ENCODE assay signal across 39 cellular contexts in the genomic region with DNA sequence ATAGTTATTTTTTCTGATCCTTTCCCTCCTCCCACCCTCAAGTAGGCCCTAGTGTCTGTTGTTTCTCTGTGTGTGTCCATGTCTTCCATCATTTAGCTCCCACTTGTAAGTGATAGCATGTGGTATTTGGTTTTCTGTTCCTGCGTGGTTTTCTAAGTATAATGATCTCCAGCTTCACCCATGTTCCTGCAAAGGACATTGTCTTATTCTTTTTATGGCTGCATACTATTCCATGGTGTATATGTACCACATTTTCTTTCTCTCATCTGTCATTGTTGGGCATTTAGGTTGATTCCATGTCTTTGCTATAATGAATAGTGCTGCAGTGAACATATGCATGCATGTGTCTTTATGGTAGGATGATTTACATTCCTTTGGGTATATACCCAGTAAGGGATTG.
"Had no signal": no experiment of that assay in that cellular context is flagged by ENCODE, and none has a peak within 500 bp of the region (broad histone marks: within the 10 kb centered on the region; RNA-seq: fewer than 3 reads in every experiment).

No MANE protein-coding gene starts in this region.

- H3K27me3 Mint-ChIP-seq: brain; central memory CD8-positive, alpha-beta T cell had no signal

- H3K27ac Mint-ChIP-seq: activated naive CD4-positive, alpha-beta T cell treated with anti-CD3 and anti-CD28 coated beads for 36 hours; activated naive CD4-positive, alpha-beta T cell treated with anti-CD3 and anti-CD28 coated beads, Interleukin-2, amount 10 ng/mL, durations not matched to agents 7 days and 5 days; activated naive CD4-positive, alpha-beta T cell treated with anti-CD3 and anti-CD28 coated beads, Interleukin-2, amount 50 U/mL, for 24 hours; activated naive CD4-positive, alpha-beta T cell treated with anti-CD3 and anti-CD28 coated beads, Interleukin-2, amount 50 U/mL, for 72 hours; activated naive CD8-positive, alpha-beta T cell; activated naive CD8-positive, alpha-beta T cell treated with anti-CD3 and anti-CD28 coated beads for 36 hours; activated naive CD8-positive, alpha-beta T cell treated with anti-CD3 and anti-CD28 coated beads, Interleukin-2, amount 10 ng/mL, durations not matched to agents 7 days and 5 days; activated naive CD8-positive, alpha-beta T cell treated with anti-CD3 and anti-CD28 coated beads, Interleukin-2, amount 50 U/mL, for 24 hours; activated T-cell treated with anti-CD3 and anti-CD28 coated beads, Interleukin-2, amount 50 U/mL, for 72 hours; activated T-helper 1 cell treated with anti-CD3 and anti-CD28 coated beads, Interleukin-12 subunit alpha, Interleukin-12 subunit beta, Interleukin-2, Interleukin-4 antibody, amounts not matched to agents 30 ng/mL and 10 ng/mL and 1 ng/mL, durations not matched to agents 14 hours and 24 hours and 36 hours; activated T-helper 17 cell treated with anti-CD3 and anti-CD28 coated beads, Interleukin-2, amount 50 U/mL, for 72 hours; activated T-helper 2 cell treated with anti-CD3 and anti-CD28 coated beads, Interferon-gamma antibody, Interleukin-2, Interleukin-4, amounts not matched to agents 10 μg/mL and 5 μg/mL and 100 μg/mL, durations not matched to agents 14 hours and 24 hours and 36 hours; brain had no signal

- H3K4me1 ChIP-seq: adrenal gland had no signal

- H3K9me3 ChIP-seq: adrenal gland, body of pancreas, breast epithelium had no signal

- H3K4me3 ChIP-seq: adrenal gland, ascending aorta, body of pancreas, breast epithelium, cardiac muscle cell had no signal

- FAIRE-seq: astrocyte, bronchial epithelial cell, colon had no signal

- H3K36me3 Mint-ChIP-seq: activated naive CD4-positive, alpha-beta T cell treated with anti-CD3 and anti-CD28 coated beads, Interleukin-2, amount 10 ng/mL, durations not matched to agents 7 days and 5 days; activated naive CD4-positive, alpha-beta T cell treated with anti-CD3 and anti-CD28 coated beads, Interleukin-2, amount 50 U/mL, for 24 hours; activated naive CD4-positive, alpha-beta T cell treated with anti-CD3 and anti-CD28 coated beads, Interleukin-2, amount 50 U/mL, for 72 hours; activated naive CD8-positive, alpha-beta T cell; activated naive CD8-positive, alpha-beta T cell treated with anti-CD3 and anti-CD28 coated beads for 36 hours; activated naive CD8-positive, alpha-beta T cell treated with anti-CD3 and anti-CD28 coated beads, Interleukin-2, amount 10 ng/mL, durations not matched to agents 7 days and 5 days had no signal

- H3K9me3 Mint-ChIP-seq: activated naive CD4-positive, alpha-beta T cell treated with anti-CD3 and anti-CD28 coated beads for 36 hours; activated naive CD4-positive, alpha-beta T cell treated with anti-CD3 and anti-CD28 coated beads, Interleukin-2, amount 10 ng/mL, durations not matched to agents 7 days and 5 days; activated naive CD4-positive, alpha-beta T cell treated with anti-CD3 and anti-CD28 coated beads, Interleukin-2, amount 50 U/mL, for 24 hours; activated naive CD4-positive, alpha-beta T cell treated with anti-CD3 and anti-CD28 coated beads, Interleukin-2, amount 50 U/mL, for 72 hours; activated naive CD8-positive, alpha-beta T cell treated with anti-CD3 and anti-CD28 coated beads, Interleukin-2, amount 10 ng/mL, durations not matched to agents 7 days and 5 days; activated naive CD8-positive, alpha-beta T cell treated with anti-CD3 and anti-CD28 coated beads, Interleukin-2, amount 50 U/mL, for 24 hours; activated T-cell treated with anti-CD3 and anti-CD28 coated beads, Interleukin-2, amount 50 U/mL, for 4 hours; activated T-cell treated with anti-CD3 and anti-CD28 coated beads, Interleukin-2, amount 50 U/mL, for 72 hours; activated T-helper 1 cell treated with anti-CD3 and anti-CD28 coated beads, Interleukin-12 subunit alpha, Interleukin-12 subunit beta, Interleukin-2, Interleukin-4 antibody, amounts not matched to agents 30 ng/mL and 10 ng/mL and 1 ng/mL, durations not matched to agents 14 hours and 24 hours and 36 hours; activated T-helper 17 cell treated with anti-CD3 and anti-CD28 coated beads, Interleukin-2, amount 50 U/mL, for 72 hours; central memory CD8-positive, alpha-beta T cell had no signal

- H3K27me3 ChIP-seq: adrenal gland, ascending aorta, body of pancreas, brain microvascular endothelial cell, breast epithelium, cardiac muscle cell had no signal

- H3K4me1 Mint-ChIP-seq: activated naive CD4-positive, alpha-beta T cell treated with anti-CD3 and anti-CD28 coated beads, Interleukin-2, amount 10 ng/mL, durations not matched to agents 7 days and 5 days; activated naive CD4-positive, alpha-beta T cell treated with anti-CD3 and anti-CD28 coated beads, Interleukin-2, amount 50 U/mL, for 24 hours; activated naive CD8-positive, alpha-beta T cell treated with anti-CD3 and anti-CD28 coated beads for 36 hours; activated naive CD8-positive, alpha-beta T cell treated with anti-CD3 and anti-CD28 coated beads, Interleukin-2, amount 10 ng/mL, durations not matched to agents 7 days and 5 days; activated naive CD8-positive, alpha-beta T cell treated with anti-CD3 and anti-CD28 coated beads, Interleukin-2, amount 50 U/mL, for 24 hours; activated T-helper 17 cell treated with anti-CD3 and anti-CD28 coated beads, Interleukin-2, amount 50 U/mL, for 72 hours; brain; central memory CD8-positive, alpha-beta T cell had no signal

- ATAC-seq: activated naive CD4-positive, alpha-beta T cell treated with anti-CD3 and anti-CD28 coated beads, Interleukin-2, amount 50 U/mL, for 72 hours; activated naive CD8-positive, alpha-beta T cell treated with anti-CD3 and anti-CD28 coated beads, Interleukin-2, amount 50 U/mL, for 24 hours; activated T-cell treated with anti-CD3 and anti-CD28 coated beads, Interleukin-2, amount 50 U/mL, for 4 hours; activated T-cell treated with anti-CD3 and anti-CD28 coated beads, Interleukin-2, amount 50 U/mL, for 72 hours; activated T-helper 17 cell treated with anti-CD3 and anti-CD28 coated beads, Interleukin-2, amount 50 U/mL, for 72 hours; body of pancreas had no signal

- H3K36me3 ChIP-seq: adrenal gland, ascending aorta, brain microvascular endothelial cell, breast epithelium, cardiac muscle cell had no signal

- H3K27ac ChIP-seq: adrenal gland, ascending aorta, body of pancreas, brain microvascular endothelial cell, breast epithelium, cardiac muscle cell had no signal

- H3K4me3 Mint-ChIP-seq: activated naive CD4-positive, alpha-beta T cell treated with anti-CD3 and anti-CD28 coated beads for 36 hours; activated naive CD4-positive, alpha-beta T cell treated with anti-CD3 and anti-CD28 coated beads, Interleukin-2, amount 10 ng/mL, durations not matched to agents 7 days and 5 days; activated naive CD4-positive, alpha-beta T cell treated with anti-CD3 and anti-CD28 coated beads, Interleukin-2, amount 50 U/mL, for 24 hours; activated naive CD8-positive, alpha-beta T cell; activated naive CD8-positive, alpha-beta T cell treated with anti-CD3 and anti-CD28 coated beads for 36 hours; activated naive CD8-positive, alpha-beta T cell treated with anti-CD3 and anti-CD28 coated beads, Interleukin-2, amount 10 ng/mL, durations not matched to agents 7 days and 5 days; activated naive CD8-positive, alpha-beta T cell treated with anti-CD3 and anti-CD28 coated beads, Interleukin-2, amount 50 U/mL, for 24 hours; activated T-cell treated with anti-CD3 and anti-CD28 coated beads, Interleukin-2, amount 50 U/mL, for 4 hours; activated T-cell treated with anti-CD3 and anti-CD28 coated beads, Interleukin-2, amount 50 U/mL, for 72 hours; activated T-helper 1 cell treated with anti-CD3 and anti-CD28 coated beads, Interleukin-12 subunit alpha, Interleukin-12 subunit beta, Interleukin-2, Interleukin-4 antibody, amounts not matched to agents 30 ng/mL and 10 ng/mL and 1 ng/mL, durations not matched to agents 14 hours and 24 hours and 36 hours; activated T-helper 17 cell treated with anti-CD3 and anti-CD28 coated beads, Interleukin-2, amount 50 U/mL, for 72 hours; brain; central memory CD8-positive, alpha-beta T cell had no signal

- DNase-seq: activated effector memory CD4-positive, alpha-beta T cell treated with anti-CD3 and anti-CD28 coated beads, Interleukin-2, amount 50 U/mL, for 16 hours; activated effector memory CD4-positive, alpha-beta T cell treated with Interleukin-2 at 50 U/mL for 16 hours; activated gamma-delta T cell; activated gamma-delta T cell treated with Interleukin-2 at 50 U/mL for 16 hours; activated naive CD4-positive, alpha-beta T cell; activated naive CD4-positive, alpha-beta T cell treated with anti-CD3 and anti-CD28 coated beads for 36 hours; activated naive CD4-positive, alpha-beta T cell treated with anti-CD3 and anti-CD28 coated beads, Interleukin-2, amount 10 ng/mL, durations not matched to agents 7 days and 5 days; activated naive CD4-positive, alpha-beta T cell treated with anti-CD3 and anti-CD28 coated beads, Interleukin-2, amount 50 U/mL, for 16 hours; activated naive CD4-positive, alpha-beta T cell treated with Interleukin-2 at 50 U/mL for 16 hours; activated naive CD8-positive, alpha-beta T cell treated with anti-CD3 and anti-CD28 coated beads for 36 hours; activated naive CD8-positive, alpha-beta T cell treated with anti-CD3 and anti-CD28 coated beads, Interleukin-2, amount 10 ng/mL, durations not matched to agents 7 days and 5 days; activated naive CD8-positive, alpha-beta T cell treated with anti-CD3 and anti-CD28 coated beads, Interleukin-2, amount 50 U/mL, for 24 hours; activated T-cell treated with anti-CD3 and anti-CD28 coated beads, Interleukin-2, amount 50 U/mL, for 4 hours; activated T-cell treated with anti-CD3 and anti-CD28 coated beads, Interleukin-2, amount 50 U/mL, for 48 hours; activated T-cell treated with anti-CD3 and anti-CD28 coated beads, Interleukin-2, amount 50 U/mL, for 72 hours; adrenal gland; amniotic stem cell; amygdala; anterior cingulate cortex; aorta; body of pancreas; brain microvascular endothelial cell; caudate nucleus; central memory CD4-positive, alpha-beta T cell; cerebellar nuclear complex had no signal
